1 cellular context compared by ENCODE assay signal in the genomic region with DNA sequence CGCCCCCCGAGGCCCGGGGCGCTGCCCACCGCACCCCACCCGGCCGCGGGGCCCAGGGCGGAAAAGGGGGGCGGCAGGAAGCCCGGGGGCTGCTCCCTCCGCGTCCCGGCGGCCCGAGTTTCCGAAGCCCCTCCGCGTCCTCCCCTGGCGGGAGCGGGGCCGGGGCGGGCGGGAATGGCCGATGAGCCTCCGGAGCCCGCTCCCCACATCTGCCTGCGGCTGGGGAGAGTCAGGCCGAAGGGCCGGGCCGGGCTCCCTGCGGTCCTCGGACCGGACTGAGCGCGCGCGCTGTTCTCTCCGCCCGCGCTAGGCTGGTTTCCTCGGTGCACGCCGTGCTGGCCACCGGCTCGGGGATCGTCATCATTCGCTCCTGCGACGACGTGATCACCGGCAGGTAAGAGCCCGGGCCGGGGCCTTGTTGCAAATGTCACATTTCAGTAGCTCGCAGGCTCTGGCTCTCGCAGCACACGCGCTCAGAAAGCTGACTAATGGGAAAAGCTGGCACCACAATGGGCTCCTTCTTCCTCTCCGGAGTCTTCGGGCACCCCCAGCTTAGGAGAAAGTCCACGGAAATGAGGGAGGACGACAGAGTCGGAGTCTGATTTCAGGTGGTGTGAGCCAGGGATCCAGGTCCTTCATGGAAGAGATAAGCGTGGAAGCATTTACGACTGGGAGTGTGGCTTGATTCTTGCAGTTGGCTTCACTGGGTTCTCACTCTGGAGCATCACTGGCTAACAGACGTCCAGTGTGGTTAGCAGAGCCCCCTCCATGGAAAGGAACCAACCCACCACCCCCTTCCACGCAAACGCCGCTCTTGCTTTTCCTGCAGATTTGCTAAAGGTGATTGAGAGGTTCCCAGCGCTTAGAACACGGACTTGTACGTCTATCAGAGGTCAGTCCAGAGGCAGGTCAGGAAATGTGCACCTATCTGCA.
TF ChIP-seq lines count a peak whose summit lies in the region.

No MANE protein-coding gene starts in this region.

TF ChIP-seq in liver, 16 proteins besides CTCF, POLR2A, EP300 and RAD21 (continued from another document):
- TF ChIP-seq, protein P1, sequence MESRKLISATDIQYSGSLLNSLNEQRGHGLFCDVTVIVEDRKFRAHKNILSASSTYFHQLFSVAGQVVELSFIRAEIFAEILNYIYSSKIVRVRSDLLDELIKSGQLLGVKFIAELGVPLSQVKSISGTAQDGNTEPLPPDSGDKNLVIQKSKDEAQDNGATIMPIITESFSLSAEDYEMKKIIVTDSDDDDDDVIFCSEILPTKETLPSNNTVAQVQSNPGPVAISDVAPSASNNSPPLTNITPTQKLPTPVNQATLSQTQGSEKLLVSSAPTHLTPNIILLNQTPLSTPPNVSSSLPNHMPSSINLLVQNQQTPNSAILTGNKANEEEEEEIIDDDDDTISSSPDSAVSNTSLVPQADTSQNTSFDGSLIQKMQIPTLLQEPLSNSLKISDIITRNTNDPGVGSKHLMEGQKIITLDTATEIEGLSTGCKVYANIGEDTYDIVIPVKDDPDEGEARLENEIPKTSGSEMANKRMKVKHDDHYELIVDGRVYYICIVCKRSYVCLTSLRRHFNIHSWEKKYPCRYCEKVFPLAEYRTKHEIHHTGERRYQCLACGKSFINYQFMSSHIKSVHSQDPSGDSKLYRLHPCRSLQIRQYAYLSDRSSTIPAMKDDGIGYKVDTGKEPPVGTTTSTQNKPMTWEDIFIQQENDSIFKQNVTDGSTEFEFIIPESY (IDR thresholded peaks at IDR 0.05), result no peak
- TF ChIP-seq YY1 (IDR thresholded peaks at IDR 0.05) (no peak), SP1 (IDR thresholded peaks at IDR 0.05) (no peak), FOXA1 (IDR thresholded peaks at IDR 0.05) (no peak)
- TF ChIP-seq, protein P2, sequence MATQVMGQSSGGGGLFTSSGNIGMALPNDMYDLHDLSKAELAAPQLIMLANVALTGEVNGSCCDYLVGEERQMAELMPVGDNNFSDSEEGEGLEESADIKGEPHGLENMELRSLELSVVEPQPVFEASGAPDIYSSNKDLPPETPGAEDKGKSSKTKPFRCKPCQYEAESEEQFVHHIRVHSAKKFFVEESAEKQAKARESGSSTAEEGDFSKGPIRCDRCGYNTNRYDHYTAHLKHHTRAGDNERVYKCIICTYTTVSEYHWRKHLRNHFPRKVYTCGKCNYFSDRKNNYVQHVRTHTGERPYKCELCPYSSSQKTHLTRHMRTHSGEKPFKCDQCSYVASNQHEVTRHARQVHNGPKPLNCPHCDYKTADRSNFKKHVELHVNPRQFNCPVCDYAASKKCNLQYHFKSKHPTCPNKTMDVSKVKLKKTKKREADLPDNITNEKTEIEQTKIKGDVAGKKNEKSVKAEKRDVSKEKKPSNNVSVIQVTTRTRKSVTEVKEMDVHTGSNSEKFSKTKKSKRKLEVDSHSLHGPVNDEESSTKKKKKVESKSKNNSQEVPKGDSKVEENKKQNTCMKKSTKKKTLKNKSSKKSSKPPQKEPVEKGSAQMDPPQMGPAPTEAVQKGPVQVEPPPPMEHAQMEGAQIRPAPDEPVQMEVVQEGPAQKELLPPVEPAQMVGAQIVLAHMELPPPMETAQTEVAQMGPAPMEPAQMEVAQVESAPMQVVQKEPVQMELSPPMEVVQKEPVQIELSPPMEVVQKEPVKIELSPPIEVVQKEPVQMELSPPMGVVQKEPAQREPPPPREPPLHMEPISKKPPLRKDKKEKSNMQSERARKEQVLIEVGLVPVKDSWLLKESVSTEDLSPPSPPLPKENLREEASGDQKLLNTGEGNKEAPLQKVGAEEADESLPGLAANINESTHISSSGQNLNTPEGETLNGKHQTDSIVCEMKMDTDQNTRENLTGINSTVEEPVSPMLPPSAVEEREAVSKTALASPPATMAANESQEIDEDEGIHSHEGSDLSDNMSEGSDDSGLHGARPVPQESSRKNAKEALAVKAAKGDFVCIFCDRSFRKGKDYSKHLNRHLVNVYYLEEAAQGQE (IDR thresholded peaks at IDR 0.05), result no peak
